In the genomic region with DNA sequence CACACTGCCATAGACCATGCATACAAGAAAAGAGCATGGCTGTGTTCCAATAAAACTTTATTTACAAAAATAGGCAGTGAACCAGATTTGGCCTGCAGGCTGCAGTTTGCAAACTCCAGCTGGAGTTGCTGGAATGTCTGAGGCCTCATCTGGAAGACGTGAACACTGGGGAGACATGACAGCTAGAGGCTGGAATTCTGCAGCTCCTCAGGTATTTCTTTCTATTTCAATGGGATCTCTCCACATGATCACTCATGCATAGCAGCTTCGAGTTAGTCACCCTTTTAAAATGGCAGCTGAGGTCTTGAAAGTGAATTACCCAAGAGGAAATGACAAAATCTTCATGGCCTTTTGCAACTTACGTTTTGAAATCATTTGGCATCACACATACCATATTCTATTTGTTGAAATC, we compare ENCODE assay signal across 15 cellular contexts. TPM values are rescaled to one million over a fixed set of nuclear protein-coding genes. Genes with fewer than 3 reads are reported as not detected.
DNase-seq lines count a peak whose midpoint lies in the region; ATAC-seq, FAIRE-seq and TF ChIP-seq lines count a peak whose summit lies in the region.
"Had no signal": no experiment of that assay in that cellular context is flagged by ENCODE, and none has a peak within 500 bp of the region (broad histone marks: within the 10 kb centered on the region; RNA-seq: fewer than 3 reads in every experiment).

No MANE protein-coding gene starts in this region.

- TF ChIP-seq POLR2A in H54 (IDR thresholded peaks at IDR 0.05; ENCODE audit: low read depth, low read length): no peak

- no peak for TF ChIP-seq CTCF in fibroblast of mammary gland (conservative IDR thresholded peaks at IDR 0.05; ENCODE audit: control insufficient read depth, insufficient read depth, low read depth, low read length)

- no peak for ATAC-seq in HG02610 (IDR thresholded peaks at IDR 0.05; ENCODE audit: unreplicated experiment)
- ATAC-seq: mucosa of descending colon; stimulated activated effector memory CD8-positive, alpha-beta T cell treated with anti-CD3 and anti-CD28 coated beads, Interleukin-12 subunit alpha, Interleukin-12 subunit beta, amount 100 ng/mL, for 72 hours had no signal

- H3K4me3 ChIP-seq in fibroblast of mammary gland (ENCODE audit: control insufficient read depth, low read depth, low read length): no peak overlapping the region
- H3K4me3 ChIP-seq: mucosa of descending colon, SK-N-MC had no signal

- peak; percentile 62 for FAIRE-seq in H54 (lab: Jason Lieb, UNC)
- FAIRE-seq in RCC 7860 (lab: Jason Lieb, UNC): peak; percentile 100
- FAIRE-seq: frontal cortex had no signal

- DNase-seq in A172 (ENCODE audit: low spot score) (peak; percentile 91), H54 (ENCODE audit: insufficient read length, low spot score) (no peak), RCC 7860 (ENCODE audit: low spot score) (peak; percentile 100), fibroblast of mammary gland (ENCODE audit: low read depth) (peak; percentile 96), DMS153 (lab: John Stamatoyannopoulos, UW) (no peak), NCI-H2196 (lab: John Stamatoyannopoulos, UW; ENCODE audit: unreplicated experiment) (no peak)
- DNase-seq in activated CD4-positive, alpha-beta T cell treated with anti-CD3 and anti-CD28 coated beads, Interleukin-2, amount 50 U/mL, for 1 hour: no peak
- DNase-seq: amygdala, BE2C, mucosa of descending colon, NCI-H187 had no signal

RNA-seq across cellular contexts. Expression of a gene that starts 52.6 kb away (rescaled TPM):
- 53.1 and 62.2 TPM in 2 replicates for total RNA-seq in A172 (2014; rRNA removed; shearing (Covaris generic))

Comparison
In these comparisons a context has a peak if more than half of its experiments do, and no peak if none do; other contexts are left out.
1. DNase-seq: peak in A172 (single experiment), RCC 7860 (single experiment) and fibroblast of mammary gland (single experiment); none in H54 (single experiment), activated CD4-positive, alpha-beta T cell treated with anti-CD3 and anti-CD28 coated beads, Interleukin-2, amount 50 U/mL, for 1 hour (single experiment), DMS153 (single experiment) and NCI-H2196 (single experiment).